ENCODE assay signal across 8 cellular contexts in the genomic region with DNA sequence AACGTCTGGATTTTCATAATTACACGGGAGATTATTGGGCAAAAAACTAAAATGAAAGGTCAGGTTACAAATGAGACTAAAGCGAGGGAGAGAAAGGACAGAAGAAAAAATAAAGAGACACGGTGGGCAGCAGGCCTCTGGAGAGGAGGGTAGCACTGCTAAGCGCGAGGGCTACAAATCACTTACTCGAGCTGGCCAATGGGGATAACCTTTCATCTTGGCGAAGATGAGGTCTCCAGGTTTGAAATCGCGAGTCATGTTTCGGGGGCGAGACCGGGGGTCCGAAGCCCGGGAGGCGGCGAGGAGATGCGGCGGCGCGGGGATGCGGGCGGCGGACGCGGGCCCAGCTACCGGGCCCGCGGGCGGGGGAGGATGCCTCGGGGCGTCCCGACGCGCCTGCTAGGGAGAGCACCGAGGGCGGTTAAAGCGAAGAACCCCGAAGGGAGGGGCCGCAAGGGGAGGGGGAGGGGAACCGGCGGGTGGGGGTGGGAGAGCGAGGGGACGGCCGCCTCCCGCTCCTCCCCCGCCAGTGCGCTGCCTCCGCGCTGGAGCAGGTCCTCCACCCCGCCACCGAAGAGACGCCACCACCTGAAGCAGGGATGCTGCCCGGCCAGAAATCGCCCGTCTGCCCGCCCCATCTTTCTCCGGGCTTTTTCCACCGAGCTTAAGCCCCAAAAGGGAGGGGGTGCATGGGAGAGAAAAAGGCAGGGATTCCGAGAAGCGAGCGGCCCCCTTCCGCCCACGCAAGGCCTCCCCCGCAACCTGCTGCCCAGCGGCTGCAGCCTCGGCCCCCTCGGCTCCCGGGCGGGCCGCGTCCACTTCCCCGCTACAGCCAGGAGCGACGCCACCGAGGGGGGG. TPM values are rescaled to one million over a fixed set of nuclear protein-coding genes. Genes with fewer than 3 reads are reported as not detected.
A peak's percentile ranks its signal among the peaks of the same experiment; 100 is the strongest.
DNase-seq lines count a peak whose midpoint lies in the region; ATAC-seq lines count a peak whose summit lies in the region.

No MANE protein-coding gene starts in this region.

- no peaks in the 10 kb centered on the region for H3K9me3 ChIP-seq in BLaER1

- H3K4me2 ChIP-seq in BLaER1, result peak overlapping the region; percentile 86

- DNase-seq in T-helper 1 cell (peak; percentile 49 to 71 (median 55)), amygdala (lab: John Stamatoyannopoulos, UW) (peak in 38 of 56 donors; percentile 21 to 74 (median 49)), hypothalamus (lab: John Stamatoyannopoulos, UW) (peak in 38 of 51 donors; percentile 8 to 81 (median 43)), skeletal muscle cell (ENCODE audit: low read depth) (no peak), ureter (ENCODE audit: low spot score) (no peak)

- peaks cover 46% of the 10 kb centered on the region for H3K4me1 ChIP-seq in BLaER1

- peak overlapping the region; percentile 99 for H3K27ac ChIP-seq in BLaER1

- peaks cover 37% of the 10 kb centered on the region for H3K36me3 ChIP-seq in BLaER1

- ATAC-seq in GM19351 (IDR thresholded peaks at IDR 0.05; ENCODE audit: unreplicated experiment), result peak; percentile 38
- peak; percentile 23 for ATAC-seq in HG03469 (IDR thresholded peaks at IDR 0.05; ENCODE audit: unreplicated experiment)

- H3K27me3 ChIP-seq in BLaER1, result no peaks in the 10 kb centered on the region

- H4K20me1 ChIP-seq in BLaER1, result peaks cover 41% of the 10 kb centered on the region

- peak overlapping the region; percentile 98 for H3K9ac ChIP-seq in BLaER1

- H3K4me3 ChIP-seq in BLaER1, result peak overlapping the region; percentile 98
- peak overlapping the region; percentile 85 for H3K4me3 ChIP-seq in skeletal muscle cell (ENCODE audit: low read depth, low read length)

RNA-seq across cellular contexts. Expression of a gene that starts 0.6 kb away (rescaled TPM):
- total RNA-seq in ureter, result 32.2 TPM

RNA-seq across cellular contexts. Expression of a gene that starts 42.7 kb away (rescaled TPM):
- total RNA-seq in ureter, result 4.5 TPM

Comparison
In these comparisons a context has a peak if more than half of its experiments do, and no peak if none do; other contexts are left out.
1. DNase-seq: peak in T-helper 1 cell (5 of 5), amygdala (38 of 56) and hypothalamus (38 of 51); none in skeletal muscle cell (single experiment) and ureter (single experiment).